ENCODE assay signal across 1 cellular context in genomic region chr1:223029985-223030769, GRCh38.
TF ChIP-seq lines count a peak whose summit lies in the region.

No MANE protein-coding gene starts in this region.

TF ChIP-seq in WTC11, 78 proteins besides CTCF, POLR2A, EP300 and RAD21 (continued from another document):
- no peak for TF ChIP-seq ZNF512 (CRISPR knock-in tag; IDR thresholded peaks at IDR 0.05; ENCODE audit: borderline replicate concordance)
